In genomic region chr20:50306478-50307423, GRCh38 we compare ENCODE assay signal across 1 cellular context.
TF ChIP-seq lines count a peak whose summit lies in the region.

No MANE protein-coding gene starts in this region.

TF ChIP-seq in HepG2, 621 proteins besides CTCF, POLR2A, EP300 and RAD21 (continued from another document and continues in another):
- no peak for TF ChIP-seq SKIL (CRISPR knock-in tag; IDR thresholded peaks at IDR 0.05; ENCODE audit: borderline replicate concordance)
- TF ChIP-seq REXO4 (CRISPR knock-in tag; IDR thresholded peaks at IDR 0.05; ENCODE audit: borderline replicate concordance): peak; percentile 9
- no peak for TF ChIP-seq SMYD3 (CRISPR knock-in tag; IDR thresholded peaks at IDR 0.05)
- TF ChIP-seq, protein P1, sequence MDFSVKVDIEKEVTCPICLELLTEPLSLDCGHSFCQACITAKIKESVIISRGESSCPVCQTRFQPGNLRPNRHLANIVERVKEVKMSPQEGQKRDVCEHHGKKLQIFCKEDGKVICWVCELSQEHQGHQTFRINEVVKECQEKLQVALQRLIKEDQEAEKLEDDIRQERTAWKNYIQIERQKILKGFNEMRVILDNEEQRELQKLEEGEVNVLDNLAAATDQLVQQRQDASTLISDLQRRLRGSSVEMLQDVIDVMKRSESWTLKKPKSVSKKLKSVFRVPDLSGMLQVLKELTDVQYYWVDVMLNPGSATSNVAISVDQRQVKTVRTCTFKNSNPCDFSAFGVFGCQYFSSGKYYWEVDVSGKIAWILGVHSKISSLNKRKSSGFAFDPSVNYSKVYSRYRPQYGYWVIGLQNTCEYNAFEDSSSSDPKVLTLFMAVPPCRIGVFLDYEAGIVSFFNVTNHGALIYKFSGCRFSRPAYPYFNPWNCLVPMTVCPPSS (IDR thresholded peaks at IDR 0.05): no peak
- TF ChIP-seq ZNF792 (CRISPR knock-in tag; IDR thresholded peaks at IDR 0.05): no peak
- TF ChIP-seq, protein P2, sequence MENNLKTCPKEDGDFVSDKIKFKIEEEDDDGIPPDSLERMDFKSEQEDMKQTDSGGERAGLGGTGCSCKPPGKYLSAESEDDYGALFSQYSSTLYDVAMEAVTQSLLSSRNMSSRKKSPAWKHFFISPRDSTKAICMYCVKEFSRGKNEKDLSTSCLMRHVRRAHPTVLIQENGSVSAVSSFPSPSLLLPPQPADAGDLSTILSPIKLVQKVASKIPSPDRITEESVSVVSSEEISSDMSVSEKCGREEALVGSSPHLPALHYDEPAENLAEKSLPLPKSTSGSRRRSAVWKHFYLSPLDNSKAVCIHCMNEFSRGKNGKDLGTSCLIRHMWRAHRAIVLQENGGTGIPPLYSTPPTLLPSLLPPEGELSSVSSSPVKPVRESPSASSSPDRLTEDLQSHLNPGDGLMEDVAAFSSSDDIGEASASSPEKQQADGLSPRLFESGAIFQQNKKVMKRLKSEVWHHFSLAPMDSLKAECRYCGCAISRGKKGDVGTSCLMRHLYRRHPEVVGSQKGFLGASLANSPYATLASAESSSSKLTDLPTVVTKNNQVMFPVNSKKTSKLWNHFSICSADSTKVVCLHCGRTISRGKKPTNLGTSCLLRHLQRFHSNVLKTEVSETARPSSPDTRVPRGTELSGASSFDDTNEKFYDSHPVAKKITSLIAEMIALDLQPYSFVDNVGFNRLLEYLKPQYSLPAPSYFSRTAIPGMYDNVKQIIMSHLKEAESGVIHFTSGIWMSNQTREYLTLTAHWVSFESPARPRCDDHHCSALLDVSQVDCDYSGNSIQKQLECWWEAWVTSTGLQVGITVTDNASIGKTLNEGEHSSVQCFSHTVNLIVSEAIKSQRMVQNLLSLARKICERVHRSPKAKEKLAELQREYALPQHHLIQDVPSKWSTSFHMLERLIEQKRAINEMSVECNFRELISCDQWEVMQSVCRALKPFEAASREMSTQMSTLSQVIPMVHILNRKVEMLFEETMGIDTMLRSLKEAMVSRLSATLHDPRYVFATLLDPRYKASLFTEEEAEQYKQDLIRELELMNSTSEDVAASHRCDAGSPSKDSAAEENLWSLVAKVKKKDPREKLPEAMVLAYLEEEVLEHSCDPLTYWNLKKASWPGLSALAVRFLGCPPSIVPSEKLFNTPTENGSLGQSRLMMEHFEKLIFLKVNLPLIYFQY (CRISPR knock-in tag; IDR thresholded peaks at IDR 0.05; ENCODE audit: borderline replicate concordance): no peak
- TF ChIP-seq KMT2A (CRISPR knock-in tag; IDR thresholded peaks at IDR 0.05): no peak
- TF ChIP-seq ZNF431 (CRISPR knock-in tag; IDR thresholded peaks at IDR 0.05; ENCODE audit: borderline replicate concordance, low read depth): peak; percentile 63
- no peak for TF ChIP-seq ZNF746 (CRISPR knock-in tag; IDR thresholded peaks at IDR 0.05)
- 0 out of 2 replicates have a peak, but pooled peaks have one; percentile 48 for TF ChIP-seq ZNF232 (CRISPR knock-in tag; IDR thresholded peaks at IDR 0.05; ENCODE audit: borderline replicate concordance)
- no peak for TF ChIP-seq RFX5 (IDR thresholded peaks at IDR 0.05; ENCODE audit: low read depth, low read length)
- TF ChIP-seq SOX6 (IDR thresholded peaks at IDR 0.05): no peak
- TF ChIP-seq SOX6 (CRISPR knock-in tag; IDR thresholded peaks at IDR 0.05): no peak
- peak; percentile 67; the same call in 1 of the 2 replicates for TF ChIP-seq MAF1 (CRISPR knock-in tag; IDR thresholded peaks at IDR 0.05; ENCODE audit: borderline replicate concordance)
- no peak; the same call in 1 of the 2 replicates for TF ChIP-seq ZNF720 (CRISPR knock-in tag; IDR thresholded peaks at IDR 0.05)
- TF ChIP-seq ATAD3A (CRISPR knock-in tag; IDR thresholded peaks at IDR 0.05): no peak; the same call in 1 of the 2 replicates
- TF ChIP-seq PHF20 (CRISPR knock-in tag; IDR thresholded peaks at IDR 0.05): no peak; the same call in 1 of the 2 replicates
- TF ChIP-seq, protein P3, sequence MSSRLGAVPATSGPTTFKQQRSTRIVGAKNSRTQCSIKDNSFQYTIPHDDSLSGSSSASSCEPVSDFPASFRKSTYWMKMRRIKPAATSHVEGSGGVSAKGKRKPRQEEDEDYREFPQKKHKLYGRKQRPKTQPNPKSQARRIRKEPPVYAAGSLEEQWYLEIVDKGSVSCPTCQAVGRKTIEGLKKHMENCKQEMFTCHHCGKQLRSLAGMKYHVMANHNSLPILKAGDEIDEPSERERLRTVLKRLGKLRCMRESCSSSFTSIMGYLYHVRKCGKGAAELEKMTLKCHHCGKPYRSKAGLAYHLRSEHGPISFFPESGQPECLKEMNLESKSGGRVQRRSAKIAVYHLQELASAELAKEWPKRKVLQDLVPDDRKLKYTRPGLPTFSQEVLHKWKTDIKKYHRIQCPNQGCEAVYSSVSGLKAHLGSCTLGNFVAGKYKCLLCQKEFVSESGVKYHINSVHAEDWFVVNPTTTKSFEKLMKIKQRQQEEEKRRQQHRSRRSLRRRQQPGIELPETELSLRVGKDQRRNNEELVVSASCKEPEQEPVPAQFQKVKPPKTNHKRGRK (CRISPR knock-in tag; IDR thresholded peaks at IDR 0.05): no peak
- 0 out of 2 replicates have a peak, but pooled peaks have one; percentile 10 for TF ChIP-seq DR1 (CRISPR knock-in tag; IDR thresholded peaks at IDR 0.05)
- no peak for TF ChIP-seq CERS6 (CRISPR knock-in tag; IDR thresholded peaks at IDR 0.05)
- peak; percentile 96; the same call in 1 of the 2 replicates for TF ChIP-seq ZNF670 (CRISPR knock-in tag; IDR thresholded peaks at IDR 0.05; ENCODE audit: borderline replicate concordance)
- TF ChIP-seq ZEB1 (IDR thresholded peaks at IDR 0.05; ENCODE audit: insufficient replicate concordance, low read depth): no peak
- no peak for TF ChIP-seq HIVEP1 (CRISPR knock-in tag; IDR thresholded peaks at IDR 0.05)
- no peak for TF ChIP-seq SIN3B (IDR thresholded peaks at IDR 0.05; ENCODE audit: low read length)
- TF ChIP-seq, protein P4, sequence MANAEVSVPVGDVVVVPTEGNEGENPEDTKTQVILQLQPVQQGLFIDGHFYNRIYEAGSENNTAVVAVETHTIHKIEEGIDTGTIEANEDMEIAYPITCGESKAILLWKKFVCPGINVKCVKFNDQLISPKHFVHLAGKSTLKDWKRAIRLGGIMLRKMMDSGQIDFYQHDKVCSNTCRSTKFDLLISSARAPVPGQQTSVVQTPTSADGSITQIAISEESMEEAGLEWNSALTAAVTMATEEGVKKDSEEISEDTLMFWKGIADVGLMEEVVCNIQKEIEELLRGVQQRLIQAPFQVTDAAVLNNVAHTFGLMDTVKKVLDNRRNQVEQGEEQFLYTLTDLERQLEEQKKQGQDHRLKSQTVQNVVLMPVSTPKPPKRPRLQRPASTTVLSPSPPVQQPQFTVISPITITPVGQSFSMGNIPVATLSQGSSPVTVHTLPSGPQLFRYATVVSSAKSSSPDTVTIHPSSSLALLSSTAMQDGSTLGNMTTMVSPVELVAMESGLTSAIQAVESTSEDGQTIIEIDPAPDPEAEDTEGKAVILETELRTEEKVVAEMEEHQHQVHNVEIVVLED (CRISPR knock-in tag; IDR thresholded peaks at IDR 0.05; ENCODE audit: borderline replicate concordance): no peak
- peak; percentile 60; the same call in 1 of the 2 replicates for TF ChIP-seq CHCHD3 (CRISPR knock-in tag; IDR thresholded peaks at IDR 0.05)
- no peak; the same call in 1 of the 2 replicates for TF ChIP-seq ARNTL (CRISPR knock-in tag; IDR thresholded peaks at IDR 0.05)
- TF ChIP-seq CREM (IDR thresholded peaks at IDR 0.05): no peak
- no peak for TF ChIP-seq CREM (CRISPR knock-in tag; IDR thresholded peaks at IDR 0.05)
- peak; percentile 85; the same call in 1 of the 2 replicates for TF ChIP-seq ZNF572 (CRISPR knock-in tag; IDR thresholded peaks at IDR 0.05)
- TF ChIP-seq ZNF501 (CRISPR knock-in tag; IDR thresholded peaks at IDR 0.05): no peak
- TF ChIP-seq POLR2AphosphoS5 (IDR thresholded peaks at IDR 0.05; ENCODE audit: low read depth, low read length): peak; percentile 42; the same call in 1 of the 2 replicates
- no peak for TF ChIP-seq FOXJ3 (CRISPR knock-in tag; IDR thresholded peaks at IDR 0.05; ENCODE audit: borderline replicate concordance)
- no peak; the same call in 1 of the 2 replicates for TF ChIP-seq SP5 (CRISPR knock-in tag; IDR thresholded peaks at IDR 0.05; ENCODE audit: borderline replicate concordance, low read depth)
- no peak for TF ChIP-seq ZNF143 (CRISPR knock-in tag; IDR thresholded peaks at IDR 0.05)
- no peak for TF ChIP-seq SRF (IDR thresholded peaks at IDR 0.05; ENCODE audit: low read depth, low read length)
- TF ChIP-seq EZH2 (conservative IDR thresholded peaks at IDR 0.05; ENCODE audit: low read depth, low read length): no peak
- TF ChIP-seq SCMH1 (CRISPR knock-in tag; IDR thresholded peaks at IDR 0.05; ENCODE audit: borderline replicate concordance): no peak
- no peak; the same call in 1 of the 2 replicates for TF ChIP-seq ZNF510 (CRISPR knock-in tag; IDR thresholded peaks at IDR 0.05; ENCODE audit: low read depth)
- TF ChIP-seq ZNF550 (CRISPR knock-in tag; IDR thresholded peaks at IDR 0.05; ENCODE audit: borderline replicate concordance): peak; percentile 41; the same call in 1 of the 2 replicates
- TF ChIP-seq, protein P5, sequence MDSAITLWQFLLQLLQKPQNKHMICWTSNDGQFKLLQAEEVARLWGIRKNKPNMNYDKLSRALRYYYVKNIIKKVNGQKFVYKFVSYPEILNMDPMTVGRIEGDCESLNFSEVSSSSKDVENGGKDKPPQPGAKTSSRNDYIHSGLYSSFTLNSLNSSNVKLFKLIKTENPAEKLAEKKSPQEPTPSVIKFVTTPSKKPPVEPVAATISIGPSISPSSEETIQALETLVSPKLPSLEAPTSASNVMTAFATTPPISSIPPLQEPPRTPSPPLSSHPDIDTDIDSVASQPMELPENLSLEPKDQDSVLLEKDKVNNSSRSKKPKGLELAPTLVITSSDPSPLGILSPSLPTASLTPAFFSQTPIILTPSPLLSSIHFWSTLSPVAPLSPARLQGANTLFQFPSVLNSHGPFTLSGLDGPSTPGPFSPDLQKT (CRISPR knock-in tag; IDR thresholded peaks at IDR 0.05; ENCODE audit: borderline replicate concordance): no peak
- TF ChIP-seq ZNF230 (CRISPR knock-in tag; IDR thresholded peaks at IDR 0.05): 0 out of 2 replicates have a peak, but pooled peaks have one; percentile 4
- no peak for TF ChIP-seq ZSCAN30 (CRISPR knock-in tag; IDR thresholded peaks at IDR 0.05)
- TF ChIP-seq MYC (CRISPR knock-in tag; IDR thresholded peaks at IDR 0.05; ENCODE audit: borderline replicate concordance): no peak
- TF ChIP-seq, protein P6, sequence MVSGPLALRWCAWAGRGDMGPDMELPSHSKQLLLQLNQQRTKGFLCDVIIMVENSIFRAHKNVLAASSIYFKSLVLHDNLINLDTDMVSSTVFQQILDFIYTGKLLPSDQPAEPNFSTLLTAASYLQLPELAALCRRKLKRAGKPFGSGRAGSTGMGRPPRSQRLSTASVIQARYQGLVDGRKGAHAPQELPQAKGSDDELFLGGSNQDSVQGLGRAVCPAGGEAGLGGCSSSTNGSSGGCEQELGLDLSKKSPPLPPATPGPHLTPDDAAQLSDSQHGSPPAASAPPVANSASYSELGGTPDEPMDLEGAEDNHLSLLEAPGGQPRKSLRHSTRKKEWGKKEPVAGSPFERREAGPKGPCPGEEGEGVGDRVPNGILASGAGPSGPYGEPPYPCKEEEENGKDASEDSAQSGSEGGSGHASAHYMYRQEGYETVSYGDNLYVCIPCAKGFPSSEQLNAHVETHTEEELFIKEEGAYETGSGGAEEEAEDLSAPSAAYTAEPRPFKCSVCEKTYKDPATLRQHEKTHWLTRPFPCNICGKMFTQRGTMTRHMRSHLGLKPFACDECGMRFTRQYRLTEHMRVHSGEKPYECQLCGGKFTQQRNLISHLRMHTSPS (CRISPR knock-in tag; IDR thresholded peaks at IDR 0.05; ENCODE audit: low read depth): no peak
- no peak for TF ChIP-seq SMARCC2 (IDR thresholded peaks at IDR 0.05)
- TF ChIP-seq EED (CRISPR knock-in tag; IDR thresholded peaks at IDR 0.05): no peak
- TF ChIP-seq ZNF292 (CRISPR knock-in tag; IDR thresholded peaks at IDR 0.05; ENCODE audit: borderline replicate concordance, low read depth): 0 out of 2 replicates have a peak, but pooled peaks have one; percentile 5
- TF ChIP-seq, protein P7, sequence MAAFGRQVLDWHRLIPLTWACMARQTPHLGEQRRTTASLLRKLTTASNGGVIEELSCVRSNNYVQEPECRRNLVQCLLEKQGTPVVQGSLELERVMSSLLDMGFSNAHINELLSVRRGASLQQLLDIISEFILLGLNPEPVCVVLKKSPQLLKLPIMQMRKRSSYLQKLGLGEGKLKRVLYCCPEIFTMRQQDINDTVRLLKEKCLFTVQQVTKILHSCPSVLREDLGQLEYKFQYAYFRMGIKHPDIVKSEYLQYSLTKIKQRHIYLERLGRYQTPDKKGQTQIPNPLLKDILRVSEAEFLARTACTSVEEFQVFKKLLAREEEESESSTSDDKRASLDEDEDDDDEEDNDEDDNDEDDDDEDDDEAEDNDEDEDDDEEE (CRISPR knock-in tag; IDR thresholded peaks at IDR 0.05): no peak; the same call in 1 of the 2 replicates
- peak; percentile 100 for TF ChIP-seq ZMYM3 (CRISPR knock-in tag; IDR thresholded peaks at IDR 0.05)
- no peak for TF ChIP-seq ZC3H13 (CRISPR knock-in tag; IDR thresholded peaks at IDR 0.05)
- TF ChIP-seq BHLHE40 (IDR thresholded peaks at IDR 0.05; ENCODE audit: low read length): no peak
- TF ChIP-seq ZMAT3 (CRISPR knock-in tag; conservative IDR thresholded peaks at IDR 0.05): no peak
- TF ChIP-seq ZNF30 (CRISPR knock-in tag; IDR thresholded peaks at IDR 0.05): 0 out of 2 replicates have a peak, but pooled peaks have one; percentile 64
- TF ChIP-seq HNRNPK (IDR thresholded peaks at IDR 0.05; ENCODE audit: low read depth, low read length, poor library complexity, severe bottlenecking): no peak
